ENCODE assay signal across 1 cellular context in the genomic region with DNA sequence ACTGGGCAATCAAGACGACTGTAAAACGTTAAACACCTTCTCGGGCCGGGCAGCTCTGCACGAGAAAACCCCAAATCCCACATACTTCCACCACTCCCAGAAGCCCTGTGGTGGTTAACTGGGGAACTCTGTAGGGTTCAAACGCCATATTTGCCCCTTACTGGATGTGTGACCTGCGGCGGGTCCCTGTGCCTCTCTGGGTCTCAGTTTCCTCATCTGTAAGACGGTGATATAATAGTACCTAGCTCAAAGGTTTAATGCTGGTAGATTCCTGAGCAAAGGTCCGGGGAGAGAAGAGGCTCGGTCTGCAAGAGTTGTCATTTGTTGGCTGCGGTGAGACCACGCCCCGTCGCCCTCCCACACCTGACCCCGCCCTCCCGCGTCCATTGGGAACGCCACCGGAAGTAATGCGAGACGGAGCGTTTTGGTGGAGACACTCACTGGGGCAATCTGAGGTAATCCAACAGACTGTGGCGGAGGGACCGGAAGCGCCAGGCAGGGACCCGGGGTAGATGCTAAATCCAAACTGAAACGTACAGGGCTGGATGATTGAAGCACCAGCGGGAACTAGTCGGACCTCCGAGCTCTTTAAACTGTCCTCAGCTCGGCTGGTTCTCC.
TF ChIP-seq lines count a peak whose summit lies in the region.

No MANE protein-coding gene starts in this region.

TF ChIP-seq in HepG2, 621 proteins besides CTCF, POLR2A, EP300 and RAD21 (continued from another document and continues in another):
- TF ChIP-seq, protein P1, sequence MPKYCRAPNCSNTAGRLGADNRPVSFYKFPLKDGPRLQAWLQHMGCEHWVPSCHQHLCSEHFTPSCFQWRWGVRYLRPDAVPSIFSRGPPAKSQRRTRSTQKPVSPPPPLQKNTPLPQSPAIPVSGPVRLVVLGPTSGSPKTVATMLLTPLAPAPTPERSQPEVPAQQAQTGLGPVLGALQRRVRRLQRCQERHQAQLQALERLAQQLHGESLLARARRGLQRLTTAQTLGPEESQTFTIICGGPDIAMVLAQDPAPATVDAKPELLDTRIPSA (CRISPR knock-in tag; IDR thresholded peaks at IDR 0.05; ENCODE audit: borderline replicate concordance) = no peak
- TF ChIP-seq, protein P2, sequence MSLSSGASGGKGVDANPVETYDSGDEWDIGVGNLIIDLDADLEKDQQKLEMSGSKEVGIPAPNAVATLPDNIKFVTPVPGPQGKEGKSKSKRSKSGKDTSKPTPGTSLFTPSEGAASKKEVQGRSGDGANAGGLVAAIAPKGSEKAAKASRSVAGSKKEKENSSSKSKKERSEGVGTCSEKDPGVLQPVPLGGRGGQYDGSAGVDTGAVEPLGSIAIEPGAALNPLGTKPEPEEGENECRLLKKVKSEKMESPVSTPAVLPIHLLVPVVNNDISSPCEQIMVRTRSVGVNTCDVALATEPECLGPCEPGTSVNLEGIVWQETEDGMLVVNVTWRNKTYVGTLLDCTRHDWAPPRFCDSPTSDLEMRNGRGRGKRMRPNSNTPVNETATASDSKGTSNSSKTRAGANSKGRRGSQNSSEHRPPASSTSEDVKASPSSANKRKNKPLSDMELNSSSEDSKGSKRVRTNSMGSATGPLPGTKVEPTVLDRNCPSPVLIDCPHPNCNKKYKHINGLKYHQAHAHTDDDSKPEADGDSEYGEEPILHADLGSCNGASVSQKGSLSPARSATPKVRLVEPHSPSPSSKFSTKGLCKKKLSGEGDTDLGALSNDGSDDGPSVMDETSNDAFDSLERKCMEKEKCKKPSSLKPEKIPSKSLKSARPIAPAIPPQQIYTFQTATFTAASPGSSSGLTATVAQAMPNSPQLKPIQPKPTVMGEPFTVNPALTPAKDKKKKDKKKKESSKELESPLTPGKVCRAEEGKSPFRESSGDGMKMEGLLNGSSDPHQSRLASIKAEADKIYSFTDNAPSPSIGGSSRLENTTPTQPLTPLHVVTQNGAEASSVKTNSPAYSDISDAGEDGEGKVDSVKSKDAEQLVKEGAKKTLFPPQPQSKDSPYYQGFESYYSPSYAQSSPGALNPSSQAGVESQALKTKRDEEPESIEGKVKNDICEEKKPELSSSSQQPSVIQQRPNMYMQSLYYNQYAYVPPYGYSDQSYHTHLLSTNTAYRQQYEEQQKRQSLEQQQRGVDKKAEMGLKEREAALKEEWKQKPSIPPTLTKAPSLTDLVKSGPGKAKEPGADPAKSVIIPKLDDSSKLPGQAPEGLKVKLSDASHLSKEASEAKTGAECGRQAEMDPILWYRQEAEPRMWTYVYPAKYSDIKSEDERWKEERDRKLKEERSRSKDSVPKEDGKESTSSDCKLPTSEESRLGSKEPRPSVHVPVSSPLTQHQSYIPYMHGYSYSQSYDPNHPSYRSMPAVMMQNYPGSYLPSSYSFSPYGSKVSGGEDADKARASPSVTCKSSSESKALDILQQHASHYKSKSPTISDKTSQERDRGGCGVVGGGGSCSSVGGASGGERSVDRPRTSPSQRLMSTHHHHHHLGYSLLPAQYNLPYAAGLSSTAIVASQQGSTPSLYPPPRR (CRISPR knock-in tag; IDR thresholded peaks at IDR 0.05; ENCODE audit: borderline replicate concordance) = no peak
- TF ChIP-seq NFIB (CRISPR knock-in tag; IDR thresholded peaks at IDR 0.05; ENCODE audit: borderline replicate concordance) = no peak
- TF ChIP-seq, protein P3, sequence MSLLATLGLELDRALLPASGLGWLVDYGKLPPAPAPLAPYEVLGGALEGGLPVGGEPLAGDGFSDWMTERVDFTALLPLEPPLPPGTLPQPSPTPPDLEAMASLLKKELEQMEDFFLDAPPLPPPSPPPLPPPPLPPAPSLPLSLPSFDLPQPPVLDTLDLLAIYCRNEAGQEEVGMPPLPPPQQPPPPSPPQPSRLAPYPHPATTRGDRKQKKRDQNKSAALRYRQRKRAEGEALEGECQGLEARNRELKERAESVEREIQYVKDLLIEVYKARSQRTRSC (CRISPR knock-in tag; IDR thresholded peaks at IDR 0.05; ENCODE audit: low read depth) = no peak
- no peak for TF ChIP-seq MAFG (CRISPR knock-in tag; IDR thresholded peaks at IDR 0.05)
- TF ChIP-seq, protein P4, sequence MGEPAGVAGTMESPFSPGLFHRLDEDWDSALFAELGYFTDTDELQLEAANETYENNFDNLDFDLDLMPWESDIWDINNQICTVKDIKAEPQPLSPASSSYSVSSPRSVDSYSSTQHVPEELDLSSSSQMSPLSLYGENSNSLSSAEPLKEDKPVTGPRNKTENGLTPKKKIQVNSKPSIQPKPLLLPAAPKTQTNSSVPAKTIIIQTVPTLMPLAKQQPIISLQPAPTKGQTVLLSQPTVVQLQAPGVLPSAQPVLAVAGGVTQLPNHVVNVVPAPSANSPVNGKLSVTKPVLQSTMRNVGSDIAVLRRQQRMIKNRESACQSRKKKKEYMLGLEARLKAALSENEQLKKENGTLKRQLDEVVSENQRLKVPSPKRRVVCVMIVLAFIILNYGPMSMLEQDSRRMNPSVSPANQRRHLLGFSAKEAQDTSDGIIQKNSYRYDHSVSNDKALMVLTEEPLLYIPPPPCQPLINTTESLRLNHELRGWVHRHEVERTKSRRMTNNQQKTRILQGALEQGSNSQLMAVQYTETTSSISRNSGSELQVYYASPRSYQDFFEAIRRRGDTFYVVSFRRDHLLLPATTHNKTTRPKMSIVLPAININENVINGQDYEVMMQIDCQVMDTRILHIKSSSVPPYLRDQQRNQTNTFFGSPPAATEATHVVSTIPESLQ (CRISPR knock-in tag; conservative IDR thresholded peaks at IDR 0.05) = no peak
- no peak for TF ChIP-seq ZNF44 (CRISPR knock-in tag; IDR thresholded peaks at IDR 0.05)
- TF ChIP-seq, protein P5, sequence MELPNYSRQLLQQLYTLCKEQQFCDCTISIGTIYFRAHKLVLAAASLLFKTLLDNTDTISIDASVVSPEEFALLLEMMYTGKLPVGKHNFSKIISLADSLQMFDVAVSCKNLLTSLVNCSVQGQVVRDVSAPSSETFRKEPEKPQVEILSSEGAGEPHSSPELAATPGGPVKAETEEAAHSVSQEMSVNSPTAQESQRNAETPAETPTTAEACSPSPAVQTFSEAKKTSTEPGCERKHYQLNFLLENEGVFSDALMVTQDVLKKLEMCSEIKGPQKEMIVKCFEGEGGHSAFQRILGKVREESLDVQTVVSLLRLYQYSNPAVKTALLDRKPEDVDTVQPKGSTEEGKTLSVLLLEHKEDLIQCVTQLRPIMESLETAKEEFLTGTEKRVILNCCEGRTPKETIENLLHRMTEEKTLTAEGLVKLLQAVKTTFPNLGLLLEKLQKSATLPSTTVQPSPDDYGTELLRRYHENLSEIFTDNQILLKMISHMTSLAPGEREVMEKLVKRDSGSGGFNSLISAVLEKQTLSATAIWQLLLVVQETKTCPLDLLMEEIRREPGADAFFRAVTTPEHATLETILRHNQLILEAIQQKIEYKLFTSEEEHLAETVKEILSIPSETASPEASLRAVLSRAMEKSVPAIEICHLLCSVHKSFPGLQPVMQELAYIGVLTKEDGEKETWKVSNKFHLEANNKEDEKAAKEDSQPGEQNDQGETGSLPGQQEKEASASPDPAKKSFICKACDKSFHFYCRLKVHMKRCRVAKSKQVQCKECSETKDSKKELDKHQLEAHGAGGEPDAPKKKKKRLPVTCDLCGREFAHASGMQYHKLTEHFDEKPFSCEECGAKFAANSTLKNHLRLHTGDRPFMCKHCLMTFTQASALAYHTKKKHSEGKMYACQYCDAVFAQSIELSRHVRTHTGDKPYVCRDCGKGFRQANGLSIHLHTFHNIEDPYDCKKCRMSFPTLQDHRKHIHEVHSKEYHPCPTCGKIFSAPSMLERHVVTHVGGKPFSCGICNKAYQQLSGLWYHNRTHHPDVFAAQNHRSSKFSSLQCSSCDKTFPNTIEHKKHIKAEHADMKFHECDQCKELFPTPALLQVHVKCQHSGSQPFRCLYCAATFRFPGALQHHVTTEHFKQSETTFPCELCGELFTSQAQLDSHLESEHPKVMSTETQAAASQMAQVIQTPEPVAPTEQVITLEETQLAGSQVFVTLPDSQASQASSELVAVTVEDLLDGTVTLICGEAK (IDR thresholded peaks at IDR 0.05) = peak; percentile 92
- TF ChIP-seq, protein P5 (CRISPR knock-in tag; IDR thresholded peaks at IDR 0.05) = no peak
- TF ChIP-seq YEATS2 (CRISPR knock-in tag; IDR thresholded peaks at IDR 0.05; ENCODE audit: borderline replicate concordance) = peak; percentile 78
- no peak; the same call in 1 of the 2 replicates for TF ChIP-seq ZNF547 (CRISPR knock-in tag; IDR thresholded peaks at IDR 0.05)
- TF ChIP-seq ZNF883 (CRISPR knock-in tag; IDR thresholded peaks at IDR 0.05; ENCODE audit: not compliant biosample characterization) = no peak
- TF ChIP-seq, protein P6, sequence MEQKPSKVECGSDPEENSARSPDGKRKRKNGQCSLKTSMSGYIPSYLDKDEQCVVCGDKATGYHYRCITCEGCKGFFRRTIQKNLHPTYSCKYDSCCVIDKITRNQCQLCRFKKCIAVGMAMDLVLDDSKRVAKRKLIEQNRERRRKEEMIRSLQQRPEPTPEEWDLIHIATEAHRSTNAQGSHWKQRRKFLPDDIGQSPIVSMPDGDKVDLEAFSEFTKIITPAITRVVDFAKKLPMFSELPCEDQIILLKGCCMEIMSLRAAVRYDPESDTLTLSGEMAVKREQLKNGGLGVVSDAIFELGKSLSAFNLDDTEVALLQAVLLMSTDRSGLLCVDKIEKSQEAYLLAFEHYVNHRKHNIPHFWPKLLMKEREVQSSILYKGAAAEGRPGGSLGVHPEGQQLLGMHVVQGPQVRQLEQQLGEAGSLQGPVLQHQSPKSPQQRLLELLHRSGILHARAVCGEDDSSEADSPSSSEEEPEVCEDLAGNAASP (CRISPR knock-in tag; IDR thresholded peaks at IDR 0.05; ENCODE audit: borderline replicate concordance) = peak; percentile 99
- no peak for TF ChIP-seq EHMT2 (IDR thresholded peaks at IDR 0.05; ENCODE audit: borderline replicate concordance, low read depth, low read length)
- TF ChIP-seq ZEB1 (IDR thresholded peaks at IDR 0.05; ENCODE audit: insufficient replicate concordance, low read depth) = no peak
- TF ChIP-seq, protein P7, sequence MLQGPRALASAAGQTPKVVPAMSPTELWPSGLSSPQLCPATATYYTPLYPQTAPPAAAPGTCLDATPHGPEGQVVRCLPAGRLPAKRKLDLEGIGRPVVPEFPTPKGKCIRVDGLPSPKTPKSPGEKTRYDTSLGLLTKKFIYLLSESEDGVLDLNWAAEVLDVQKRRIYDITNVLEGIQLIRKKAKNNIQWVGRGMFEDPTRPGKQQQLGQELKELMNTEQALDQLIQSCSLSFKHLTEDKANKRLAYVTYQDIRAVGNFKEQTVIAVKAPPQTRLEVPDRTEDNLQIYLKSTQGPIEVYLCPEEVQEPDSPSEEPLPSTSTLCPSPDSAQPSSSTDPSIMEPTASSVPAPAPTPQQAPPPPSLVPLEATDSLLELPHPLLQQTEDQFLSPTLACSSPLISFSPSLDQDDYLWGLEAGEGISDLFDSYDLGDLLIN (CRISPR knock-in tag; IDR thresholded peaks at IDR 0.05; ENCODE audit: borderline replicate concordance) = no peak
- TF ChIP-seq ZFP62 (CRISPR knock-in tag; IDR thresholded peaks at IDR 0.05) = no peak
- TF ChIP-seq, protein P8, sequence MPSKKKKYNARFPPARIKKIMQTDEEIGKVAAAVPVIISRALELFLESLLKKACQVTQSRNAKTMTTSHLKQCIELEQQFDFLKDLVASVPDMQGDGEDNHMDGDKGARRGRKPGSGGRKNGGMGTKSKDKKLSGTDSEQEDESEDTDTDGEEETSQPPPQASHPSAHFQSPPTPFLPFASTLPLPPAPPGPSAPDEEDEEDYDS (CRISPR knock-in tag; IDR thresholded peaks at IDR 0.05) = peak; percentile 94
- no peak for TF ChIP-seq KLF11 (CRISPR knock-in tag; IDR thresholded peaks at IDR 0.05)
- TF ChIP-seq, protein P9, sequence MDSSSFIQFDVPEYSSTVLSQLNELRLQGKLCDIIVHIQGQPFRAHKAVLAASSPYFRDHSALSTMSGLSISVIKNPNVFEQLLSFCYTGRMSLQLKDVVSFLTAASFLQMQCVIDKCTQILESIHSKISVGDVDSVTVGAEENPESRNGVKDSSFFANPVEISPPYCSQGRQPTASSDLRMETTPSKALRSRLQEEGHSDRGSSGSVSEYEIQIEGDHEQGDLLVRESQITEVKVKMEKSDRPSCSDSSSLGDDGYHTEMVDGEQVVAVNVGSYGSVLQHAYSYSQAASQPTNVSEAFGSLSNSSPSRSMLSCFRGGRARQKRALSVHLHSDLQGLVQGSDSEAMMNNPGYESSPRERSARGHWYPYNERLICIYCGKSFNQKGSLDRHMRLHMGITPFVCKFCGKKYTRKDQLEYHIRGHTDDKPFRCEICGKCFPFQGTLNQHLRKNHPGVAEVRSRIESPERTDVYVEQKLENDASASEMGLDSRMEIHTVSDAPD (CRISPR knock-in tag; IDR thresholded peaks at IDR 0.05) = no peak
